17 cellular contexts compared by ENCODE assay signal in the genomic region with DNA sequence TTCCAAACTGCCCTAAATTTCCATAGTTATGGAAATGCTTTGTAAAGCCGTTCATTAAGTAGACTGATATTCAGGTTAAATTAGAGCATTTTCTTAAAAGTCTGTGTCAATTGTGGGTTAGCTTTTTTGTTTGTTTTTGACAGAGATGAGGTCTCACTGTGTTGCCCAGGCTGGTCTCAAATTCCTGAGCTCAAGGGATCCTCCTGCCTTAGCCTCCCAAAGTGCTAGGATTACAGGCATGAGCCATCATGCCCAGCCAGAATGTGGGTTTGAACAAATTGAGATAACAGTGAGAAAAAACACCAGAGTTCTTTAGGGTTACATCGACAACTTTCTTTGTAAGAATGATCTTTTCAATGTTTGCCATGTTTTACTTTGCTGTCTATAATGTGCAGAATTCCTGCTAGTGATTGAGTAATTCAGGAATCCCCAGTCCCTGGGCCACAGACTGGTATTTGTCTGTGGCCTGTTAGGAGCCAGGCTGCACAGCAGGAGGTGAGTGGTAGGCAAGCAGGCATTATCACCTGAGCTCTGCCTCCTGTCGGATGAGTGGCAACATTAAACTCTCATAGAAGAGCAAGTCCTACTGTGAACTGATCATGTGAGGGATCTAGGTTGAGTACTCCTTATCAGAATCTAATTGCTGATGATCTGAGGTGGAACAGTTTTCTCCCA.
DNase-seq lines count a peak whose midpoint lies in the region; ATAC-seq and TF ChIP-seq lines count a peak whose summit lies in the region.
"Had no signal": no experiment of that assay in that cellular context is flagged by ENCODE, and none has a peak within 500 bp of the region (broad histone marks: within the 10 kb centered on the region; RNA-seq: fewer than 3 reads in every experiment).

No MANE protein-coding gene starts in this region.

- H3K9me2 ChIP-seq in GM23338 (ENCODE audit: insufficient read depth) = no peaks in the 10 kb centered on the region

- H3K9me3 Mint-ChIP-seq in GM23338 = no peaks in the 10 kb centered on the region
- H3K9me3 Mint-ChIP-seq: activated CD4-positive, alpha-beta memory T cell treated with anti-CD3 and anti-CD28 coated beads for 36 hours; activated T-helper 2 cell treated with anti-CD3 and anti-CD28 coated beads, Interferon-gamma antibody, Interleukin-2, Interleukin-4, amounts not matched to agents 10 μg/mL and 5 μg/mL and 100 μg/mL, durations not matched to agents 14 hours and 24 hours and 36 hours; CD4-positive, alpha-beta T cell; neural progenitor cell; stimulated activated naive CD8-positive, alpha-beta T cell treated with anti-CD3 and anti-CD28 coated beads, Interleukin-15, Interleukin-2, amounts not matched to agents 100 ng/mL and 50 ng/mL, for 24 hours had no signal

- no peak overlapping the region for H3K4me3 Mint-ChIP-seq in GM23338
- H3K4me3 Mint-ChIP-seq: activated CD4-positive, alpha-beta memory T cell treated with anti-CD3 and anti-CD28 coated beads for 36 hours; CD4-positive, alpha-beta T cell; neural progenitor cell; stimulated activated naive CD8-positive, alpha-beta T cell treated with anti-CD3 and anti-CD28 coated beads, Interleukin-15, Interleukin-2, amounts not matched to agents 100 ng/mL and 50 ng/mL, for 24 hours had no signal

- H3K27me3 ChIP-seq in GM23338 (ENCODE audit: insufficient read depth) (no peaks in the 10 kb centered on the region), smooth muscle cell (ENCODE audit: low read depth) (no peaks in the 10 kb centered on the region)
- H3K27me3 ChIP-seq: neural progenitor cell had no signal

- H3K4me3 ChIP-seq in GM23338 (no peak overlapping the region), fibroblast of villous mesenchyme (ENCODE audit: low read depth, low read length) (no peak overlapping the region), smooth muscle cell (no peak overlapping the region)
- H3K4me3 ChIP-seq: lower lobe of right lung, neural progenitor cell had no signal

- H3K27ac ChIP-seq in GM23338 (ENCODE audit: low read depth) (peak overlapping the region; percentile 28; the same call in 1 of the 2 replicates), smooth muscle cell (ENCODE audit: low read depth) (peak overlapping the region; percentile 90)
- H3K27ac ChIP-seq: lower lobe of right lung, neural progenitor cell had no signal

- peaks cover 45% of the 10 kb centered on the region for H3K4me1 Mint-ChIP-seq in GM23338

- peaks cover 2% of the 10 kb centered on the region for H3K27me3 Mint-ChIP-seq in GM23338 (ENCODE audit: insufficient read depth, low read depth, poor library complexity)
- H3K27me3 Mint-ChIP-seq: activated CD4-positive, alpha-beta memory T cell treated with anti-CD3 and anti-CD28 coated beads for 36 hours had no signal

- H2AFZ ChIP-seq in GM23338 = no peak overlapping the region
- no peak overlapping the region for H2AFZ ChIP-seq in smooth muscle cell (ENCODE audit: low read depth)
- H2AFZ ChIP-seq: neural progenitor cell had no signal

- peak; percentile 74 for ATAC-seq in GM23338
- ATAC-seq: sciatic nerve had no signal

- 56% methylated on average over 3 of the region's 3 CpGs for WGBS in smooth muscle cell (ENCODE audit: low lambda C conversion rate)

- H3K79me2 ChIP-seq in GM23338 (replicated peaks; ENCODE audit: insufficient read depth) = peaks cover 96% of the 10 kb centered on the region
- H3K79me2 ChIP-seq in smooth muscle cell (ENCODE audit: low read depth) = peaks cover 85% of the 10 kb centered on the region

- H3K36me3 ChIP-seq in GM23338 (ENCODE audit: insufficient read depth) (no peaks in the 10 kb centered on the region), smooth muscle cell (ENCODE audit: low read depth) (no peaks in the 10 kb centered on the region)
- H3K36me3 ChIP-seq: lower lobe of right lung, neural progenitor cell had no signal

- H3K4me1 ChIP-seq in GM23338 (ENCODE audit: insufficient read depth) (peaks cover 34% of the 10 kb centered on the region), smooth muscle cell (ENCODE audit: low read depth) (no peaks in the 10 kb centered on the region)

- H3K4me2 ChIP-seq in GM23338 (no peak overlapping the region; the same call in 1 of the 2 replicates), smooth muscle cell (peak overlapping the region; percentile 9)
- H3K4me2 ChIP-seq: neural progenitor cell had no signal

- no peaks in the 10 kb centered on the region for H3K9me3 ChIP-seq in smooth muscle cell (replicated peaks; ENCODE audit: low read depth)
- H3K9me3 ChIP-seq: lower lobe of right lung had no signal

- peaks cover 24% of the 10 kb centered on the region for H3K36me3 Mint-ChIP-seq in GM23338 (ENCODE audit: low read depth)
- H3K36me3 Mint-ChIP-seq: activated CD4-positive, alpha-beta memory T cell treated with anti-CD3 and anti-CD28 coated beads for 36 hours had no signal

- DNase-seq in GM23338 (ENCODE audit: low spot score) (peak; percentile 64), NCI-H226 (peak; percentile 83), fibroblast of villous mesenchyme (ENCODE audit: low read depth) (peak; percentile 35), smooth muscle cell (lab: John Stamatoyannopoulos, UW; ENCODE audit: unreplicated experiment) (no peak), activated gamma-delta T cell (lab: John Stamatoyannopoulos, UW) (no peak), NCI-H446 treated with DMSO at 0.1 percent for 48 hours (lab: John Stamatoyannopoulos, UW) (no peak)
- no peak for DNase-seq in activated naive CD4-positive, alpha-beta T cell treated with anti-CD3 and anti-CD28 coated beads, Interleukin-2, amount 50 U/mL, for 16 hours
- DNase-seq: activated CD4-positive, alpha-beta memory T cell treated with anti-CD3 and anti-CD28 coated beads for 36 hours; CD4-positive, alpha-beta T cell; GDM1; KBM-7; lower lobe of right lung; NCI-H187 treated with DMSO at 0.1 percent for 48 hours had no signal

- H3K27ac Mint-ChIP-seq in GM23338 = no peak overlapping the region; the same call in 1 of the 2 replicates
- H3K27ac Mint-ChIP-seq: activated CD4-positive, alpha-beta memory T cell treated with anti-CD3 and anti-CD28 coated beads for 36 hours; activated T-helper 2 cell treated with anti-CD3 and anti-CD28 coated beads, Interferon-gamma antibody, Interleukin-2, Interleukin-4, amounts not matched to agents 10 μg/mL and 5 μg/mL and 100 μg/mL, durations not matched to agents 14 hours and 24 hours and 36 hours; CD4-positive, alpha-beta T cell; neural progenitor cell; stimulated activated naive CD8-positive, alpha-beta T cell treated with anti-CD3 and anti-CD28 coated beads, Interleukin-15, Interleukin-2, amounts not matched to agents 100 ng/mL and 50 ng/mL, for 24 hours had no signal

- H3F3A ChIP-seq in GM23338 (replicated peaks; ENCODE audit: low read depth) = no peaks in the 10 kb centered on the region
- H3F3A ChIP-seq in smooth muscle cell (ENCODE audit: low read depth) = peaks cover 37% of the 10 kb centered on the region

- no peak overlapping the region for H3K9ac ChIP-seq in smooth muscle cell (ENCODE audit: low read depth)
- H3K9ac ChIP-seq: neural progenitor cell had no signal

- peaks cover 18% of the 10 kb centered on the region for H4K20me1 ChIP-seq in GM23338 (replicated peaks; ENCODE audit: insufficient read depth)
- H4K20me1 ChIP-seq in smooth muscle cell (ENCODE audit: low read depth) = peaks cover 84% of the 10 kb centered on the region

- TF ChIP-seq CTCF in GM23338 (conservative IDR thresholded peaks at IDR 0.05; ENCODE audit: low read depth in 2 of 2) (peak; percentile 36), fibroblast of villous mesenchyme (IDR thresholded peaks at IDR 0.05; ENCODE audit: insufficient read depth, low read depth, low read length) (no peak), smooth muscle cell (IDR thresholded peaks at IDR 0.05; ENCODE audit: borderline replicate concordance, insufficient read depth, poor library complexity, severe bottlenecking) (no peak)

Comparison
In these comparisons a context has a peak if more than half of its experiments do, and no peak if none do; other contexts are left out.
1. DNase-seq: peak in GM23338 (single experiment), NCI-H226 (single experiment) and fibroblast of villous mesenchyme (single experiment); none in smooth muscle cell (single experiment), activated gamma-delta T cell (single experiment), NCI-H446 treated with DMSO at 0.1 percent for 48 hours (single experiment) and activated naive CD4-positive, alpha-beta T cell treated with anti-CD3 and anti-CD28 coated beads, Interleukin-2, amount 50 U/mL, for 16 hours (single experiment).
2. CTCF ChIP-seq: peak in GM23338 (2 of 2); none in fibroblast of villous mesenchyme (single experiment) and smooth muscle cell (single experiment).